Comparison of ENCODE assay signal across 7 cellular contexts in genomic region chr22:18078329-18079041, GRCh38.
A peak's percentile ranks its signal among the peaks of the same experiment; 100 is the strongest.
DNase-seq lines count a peak whose midpoint lies in the region; ATAC-seq and TF ChIP-seq lines count a peak whose summit lies in the region.

No MANE protein-coding gene starts in this region.

- peak overlapping the region; percentile 86 for H3K4me3 ChIP-seq in astrocyte of the cerebellum (ENCODE audit: low read depth, low read length)

- in situ Hi-C loops in GM13977 (cut with MboI; ENCODE audit: low pct_unique_long_range_greater_than_20kb, low sequenced_read_pairs, unreplicated experiment): loop anchor here (10.0 kb wide), 1 partner anchor 244 kb away; no protein-coding TSS in a partner anchor
- in situ Hi-C loops in astrocyte of the cerebellum (cut with HindIII; ENCODE audit: low sequenced_read_pairs): loop anchor here (5.0 kb wide), 1 partner anchor 76 kb away; no protein-coding TSS in a partner anchor

- TF ChIP-seq CTCF in GM13977 (IDR thresholded peaks at IDR 0.05; ENCODE audit: extremely low read depth, insufficient read depth, missing control alignments) (peak; percentile 22), astrocyte of the cerebellum (IDR thresholded peaks at IDR 0.05; ENCODE audit: low read depth, low read length, missing control alignments) (peak; percentile 23)

- ATAC-seq in HG02973 (IDR thresholded peaks at IDR 0.05; ENCODE audit: unreplicated experiment): peak; percentile 13

- DNase-seq in GM13977 (ENCODE audit: low spot score) (peak; percentile 52), SHP77 treated with DMSO at 0.1 percent for 48 hours (lab: John Stamatoyannopoulos, UW) (peak; percentile 5), astrocyte of the cerebellum (ENCODE audit: low read depth) (no peak), iPS-NIHi11 (ENCODE audit: low spot score) (peak; percentile 52), GM19238 (ENCODE audit: insufficient read length, low spot score) (no peak)
- peak; percentile 53 to 66 for DNase-seq in stimulated activated CD4-positive, alpha-beta T cell treated with anti-CD3 and anti-CD28 coated beads, Interleukin-2, amount 100 ng/mL, for 24 hours

Comparison
In these comparisons a context has a peak if more than half of its experiments do, and no peak if none do; other contexts are left out.
1. DNase-seq: peak in GM13977 (single experiment), SHP77 treated with DMSO at 0.1 percent for 48 hours (single experiment), iPS-NIHi11 (single experiment) and stimulated activated CD4-positive, alpha-beta T cell treated with anti-CD3 and anti-CD28 coated beads, Interleukin-2, amount 100 ng/mL, for 24 hours (2 of 2); none in astrocyte of the cerebellum (single experiment) and GM19238 (single experiment).